In genomic region chr1:156865865-156866678, GRCh38 we compare ENCODE assay signal across 1 cellular context.
TF ChIP-seq lines count a peak whose summit lies in the region.

No MANE protein-coding gene starts in this region.

TF ChIP-seq in H1, 55 proteins besides CTCF, POLR2A, EP300 and RAD21:
- TF ChIP-seq GTF2F1 (IDR thresholded peaks at IDR 0.05; ENCODE audit: borderline replicate concordance, low read depth, low read length) (no peak), CBX5 (IDR thresholded peaks at IDR 0.05; ENCODE audit: low read depth, low read length) (no peak), CBX8 (IDR thresholded peaks at IDR 0.05; ENCODE audit: borderline replicate concordance, low read depth, low read length) (no peak), KDM1A (IDR thresholded peaks at IDR 0.05; ENCODE audit: borderline replicate concordance, low read length) (peak; percentile 79; the same call in 1 of the 2 replicates), USF2 (IDR thresholded peaks at IDR 0.05; ENCODE audit: low read length) (no peak), TEAD4 (IDR thresholded peaks at IDR 0.05; ENCODE audit: low read depth, low read length) (no peak), EGR1 (IDR thresholded peaks at IDR 0.05; ENCODE audit: borderline replicate concordance, low read depth, low read length) (no peak), HDAC2 (IDR thresholded peaks at IDR 0.05; ENCODE audit: borderline replicate concordance in 1 of 2, low read depth in 2 of 2, low read length in 2 of 2) (0 out of 4 replicates have a peak, but pooled peaks of 1 of the 2 experiments have one; percentile 58), CHD2 (IDR thresholded peaks at IDR 0.05; ENCODE audit: low read length) (no peak)
